ENCODE assay signal across 8 cellular contexts in genomic region chr1:224747578-224747977, GRCh38.
DNase-seq lines count a peak whose midpoint lies in the region; FAIRE-seq and TF ChIP-seq lines count a peak whose summit lies in the region.

No MANE protein-coding gene starts in this region.

- H3K4me3 ChIP-seq in NB4 (ENCODE audit: low read depth, low read length) (no peak overlapping the region), fibroblast of the aortic adventitia (ENCODE audit: low read depth, low read length) (no peak overlapping the region)

- no peak for TF ChIP-seq POLR2A in GM12891 (IDR thresholded peaks at IDR 0.05; ENCODE audit: low read depth, low read length)
- TF ChIP-seq POLR2A in NB4 (IDR thresholded peaks at IDR 0.05; ENCODE audit: extremely low read depth, insufficient read length) = no peak

- TF ChIP-seq CTCF in NB4 (IDR thresholded peaks at IDR 0.05; ENCODE audit: low read depth, low read length) = no peak
- no peak for TF ChIP-seq CTCF in fibroblast of the aortic adventitia (IDR thresholded peaks at IDR 0.05; ENCODE audit: insufficient read depth, low read length)

- FAIRE-seq in GM12891 (lab: Jason Lieb, UNC) = peak; percentile 51

- DNase-seq in GM12891 (ENCODE audit: insufficient read length, low spot score) = no peak
- DNase-seq in H4 (ENCODE audit: low spot score) = peak; percentile 87
- peak; percentile 88 for DNase-seq in NB4 (ENCODE audit: low read depth)
- DNase-seq in fibroblast of the aortic adventitia (ENCODE audit: low read depth) = peak; percentile 52
- DNase-seq in NAMALWA (ENCODE audit: low spot score) = no peak
- DNase-seq in NCI-H524 treated with DMSO at 0.1 percent for 48 hours (lab: John Stamatoyannopoulos, UW) = no peak
- DNase-seq in activated CD4-positive, alpha-beta T cell treated with anti-CD3 and anti-CD28 coated beads, Interleukin-2, amount 50 U/mL, for 1 hour = no peak
- no peak for DNase-seq in DMS114 treated with DMSO at 0.1 percent for 48 hours (lab: John Stamatoyannopoulos, UW; ENCODE audit: unreplicated experiment)

TF ChIP-seq in GM12891, 5 proteins besides CTCF, POLR2A, EP300 and RAD21:
- TF ChIP-seq PAX5 (IDR thresholded peaks at IDR 0.05; ENCODE audit: insufficient read depth, low read length, severe bottlenecking) (no peak), POLR2AphosphoS5 (IDR thresholded peaks at IDR 0.05; ENCODE audit: low read depth, low read length) (no peak), SPI1 (IDR thresholded peaks at IDR 0.05; ENCODE audit: low read depth, low read length) (no peak), TAF1 (IDR thresholded peaks at IDR 0.05; ENCODE audit: low read depth, low read length) (no peak), POU2F2 (IDR thresholded peaks at IDR 0.05; ENCODE audit: low read depth, low read length) (no peak)

Comparison
In these comparisons a context has a peak if more than half of its experiments do, and no peak if none do; other contexts are left out.
1. DNase-seq: peak in H4 (single experiment), NB4 (single experiment) and fibroblast of the aortic adventitia (single experiment); none in GM12891 (single experiment), NAMALWA (single experiment), NCI-H524 treated with DMSO at 0.1 percent for 48 hours (single experiment), activated CD4-positive, alpha-beta T cell treated with anti-CD3 and anti-CD28 coated beads, Interleukin-2, amount 50 U/mL, for 1 hour (single experiment) and DMS114 treated with DMSO at 0.1 percent for 48 hours (single experiment).